1 cellular context compared by ENCODE assay signal in genomic region chr3:141737828-141738635, GRCh38.
A peak's percentile ranks its signal among the peaks of the same experiment; 100 is the strongest.
TF ChIP-seq lines count a peak whose summit lies in the region.

RNF7 (plus strand) TSS chr3:141738298; CDS start chr3:141738342, 44 bp downstream.

TF ChIP-seq in GM23338, 12 proteins besides CTCF, POLR2A, EP300 and RAD21 (continued from another document):
- no peak for TF ChIP-seq ZNF462 (CRISPR knock-in tag; IDR thresholded peaks at IDR 0.05)
- no peak for TF ChIP-seq STAT1 (IDR thresholded peaks at IDR 0.05; ENCODE audit: unreplicated experiment)
- TF ChIP-seq CREB1 (CRISPR knock-in tag; IDR thresholded peaks at IDR 0.05; ENCODE audit: low read depth), result peak; percentile 99
- peak; percentile 83 for TF ChIP-seq POLR2AphosphoS5 (IDR thresholded peaks at IDR 0.05; ENCODE audit: low read depth)
